Comparison of ENCODE assay signal across 9 cellular contexts in the genomic region with DNA sequence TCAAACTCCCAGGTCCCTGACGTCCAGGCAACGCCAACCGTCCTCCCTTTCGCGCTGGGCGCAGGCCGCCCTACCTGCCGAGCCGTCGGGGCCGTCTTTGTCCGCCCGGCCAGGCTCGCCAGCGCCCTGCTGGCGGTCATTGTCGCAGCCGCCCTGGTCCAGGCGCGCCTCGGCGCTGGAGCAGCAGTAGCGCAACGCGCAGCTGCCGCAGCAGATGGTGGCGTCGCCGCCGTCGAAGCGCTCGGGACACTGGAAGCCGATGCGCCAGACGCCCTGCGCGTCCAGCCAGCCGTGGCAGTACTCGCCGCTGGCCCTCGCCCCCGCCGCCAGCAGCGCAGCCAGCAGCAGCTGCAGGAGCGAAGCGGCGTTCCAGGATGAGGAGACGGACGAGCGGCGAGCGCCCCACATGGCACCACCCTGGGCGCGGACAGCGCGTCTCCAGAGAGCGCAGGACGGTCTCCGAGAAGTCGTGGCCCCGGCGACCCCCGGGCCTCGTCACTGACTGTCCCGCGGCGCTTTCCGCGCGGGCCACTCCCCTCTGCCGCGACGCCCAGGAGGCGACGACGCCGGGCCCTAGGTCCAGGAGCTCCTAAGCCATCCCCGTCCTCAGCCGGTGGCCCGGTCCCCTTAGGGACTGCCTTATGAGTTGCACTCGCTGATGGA. TPM values are rescaled to one million over a fixed set of nuclear protein-coding genes. Genes with fewer than 3 reads are reported as not detected.
DNase-seq lines count a peak whose midpoint lies in the region; ATAC-seq and TF ChIP-seq lines count a peak whose summit lies in the region.
"Had no signal": no experiment of that assay in that cellular context is flagged by ENCODE, and none has a peak within 500 bp of the region (broad histone marks: within the 10 kb centered on the region; RNA-seq: fewer than 3 reads in every experiment).

No MANE protein-coding gene starts in this region.

- H3K4me1 Mint-ChIP-seq in MCF 10A (ENCODE audit: insufficient read depth, unreplicated experiment), result no peaks in the 10 kb centered on the region

- H3K27ac ChIP-seq in breast epithelium (no peak overlapping the region), testis (peak overlapping the region in 1 of 2 donors; percentile 66)
- H3K27ac ChIP-seq: neutrophil had no signal

- H3K27me3 ChIP-seq in breast epithelium (peaks cover 0 to 35% of the 10 kb centered on the region in 2 donors), testis (no peaks in the 10 kb centered on the region)

- no peak overlapping the region for H3K4me3 Mint-ChIP-seq in MCF 10A (ENCODE audit: unreplicated experiment)

- H3K36me3 Mint-ChIP-seq in MCF 10A (ENCODE audit: insufficient read depth, unreplicated experiment), result no peaks in the 10 kb centered on the region

- H3K27ac Mint-ChIP-seq in MCF 10A (ENCODE audit: low read depth, unreplicated experiment), result no peak overlapping the region

- H3K4me3 ChIP-seq in breast epithelium, result peak overlapping the region; percentile 42 to 68 (median 57)
- H3K4me3 ChIP-seq in testis, result peak overlapping the region; percentile 52 to 64

- no peak for TF ChIP-seq CTCF in breast epithelium (IDR thresholded peaks at IDR 0.05)
- TF ChIP-seq CTCF in MCF 10A (IDR thresholded peaks at IDR 0.05; ENCODE audit: unreplicated experiment), result no peak
- no peak for TF ChIP-seq CTCF in testis (IDR thresholded peaks at IDR 0.05)

- DNase-seq in breast epithelium (ENCODE audit: low spot score in 2 of 2), result no peak
- DNase-seq in MCF 10A (ENCODE audit: unreplicated experiment), result no peak
- DNase-seq in activated T-cell treated with anti-CD3 and anti-CD28 coated beads, Interleukin-2, amount 50 U/mL, for 48 hours, result peak; percentile 36 to 50
- peak; percentile 63 for DNase-seq in iPS-NIHi11 (ENCODE audit: low spot score)
- DNase-seq in testis, result peak; percentile 23
- DNase-seq in stimulated activated CD4-positive, alpha-beta T cell treated with anti-CD3 and anti-CD28 coated beads, Interleukin-12 subunit alpha, Interleukin-12 subunit beta, amount 100 ng/mL, for 4 hours, result no peak
- no peak for DNase-seq in central memory CD4-positive, alpha-beta T cell

- H3K9me3 ChIP-seq in breast epithelium, result no peaks in the 10 kb centered on the region
- no peaks in the 10 kb centered on the region for H3K9me3 ChIP-seq in testis
- H3K9me3 ChIP-seq: neutrophil had no signal

- WGBS in testis, 2 donors, result 1 to 5% methylated on average over 4 to 59 of the region's 82 CpGs

- POLR2A ChIA-PET in MCF 10A (lab: Yijun Ruan, JAX), result interaction anchor here (1.2 kb wide), 1 partner anchor 14 kb away, joined by 3 read pairs; no protein-coding TSS in a partner anchor

- H3K27me3 Mint-ChIP-seq in MCF 10A (ENCODE audit: insufficient read depth, unreplicated experiment), result no peaks in the 10 kb centered on the region

- no peaks in the 10 kb centered on the region for H3K36me3 ChIP-seq in breast epithelium
- no peaks in the 10 kb centered on the region for H3K36me3 ChIP-seq in testis (ENCODE audit: low read depth, missing control alignments)
- H3K36me3 ChIP-seq: neutrophil had no signal

- intact Hi-C loops in breast epithelium (cut with DNase I; ENCODE audit: low total_unique reads), result no loop called here
- intact Hi-C loops in MCF 10A (cut with micrococcal nuclease), result no loop called here
- intact Hi-C loops in testis (cut with DNase I; ENCODE audit: low total_unique reads), result loop anchor here (5.0 kb wide), 1 partner anchor 473 kb away; no protein-coding TSS in a partner anchor

- CTCF ChIA-PET in MCF 10A (lab: Yijun Ruan, JAX), result no interaction called here

- H3K4me1 ChIP-seq in breast epithelium (no peaks in the 10 kb centered on the region), testis (no peaks in the 10 kb centered on the region)

- H3K9me3 Mint-ChIP-seq in MCF 10A (ENCODE audit: unreplicated experiment), result no peaks in the 10 kb centered on the region

- BruUV-seq in MCF 10A (replicated peaks; lab: Mats Ljungman, UMichigan), result no TSS peak

- no peak for TF ChIP-seq POLR2A in breast epithelium (IDR thresholded peaks at IDR 0.05)
- TF ChIP-seq POLR2A in testis (IDR thresholded peaks at IDR 0.05), result no peak

- ATAC-seq in HG02852 (IDR thresholded peaks at IDR 0.05; ENCODE audit: unreplicated experiment), result no peak

RNA-seq across cellular contexts. Expression of gene SHISA2, which starts 1.1 kb away (rescaled TPM):
- total RNA-seq in breast epithelium, result 10 to 100 TPM in 1 of 3 donors, 1 to 10 TPM in 1, under 1 TPM in 1; 0.64 to 43.8 (median 2.6) TPM
- total RNA-seq in MCF 10A (2022), result 0.86 and 1.2 TPM in 2 replicates
- total RNA-seq in testis, result 10 to 100 TPM in 1 of 2 donors, 1 to 10 TPM in 1; 8.2 to 20.6 TPM
- polyA plus RNA-seq in testis (ENCODE audit: insufficient read depth, low read depth, low replicate concordance), result 2.7 TPM

Comparison
In these comparisons a context has a peak if more than half of its experiments do, and no peak if none do; other contexts are left out.
1. DNase-seq: peak in activated T-cell treated with anti-CD3 and anti-CD28 coated beads, Interleukin-2, amount 50 U/mL, for 48 hours (2 of 2), iPS-NIHi11 (single experiment) and testis (single experiment); none in breast epithelium (0 of 2), MCF 10A (single experiment), stimulated activated CD4-positive, alpha-beta T cell treated with anti-CD3 and anti-CD28 coated beads, Interleukin-12 subunit alpha, Interleukin-12 subunit beta, amount 100 ng/mL, for 4 hours (single experiment) and central memory CD4-positive, alpha-beta T cell (single experiment).